Comparison of ENCODE assay signal across 7 cellular contexts in genomic region chr15:30792843-30793242, GRCh38.
DNase-seq lines count a peak whose midpoint lies in the region; ATAC-seq and TF ChIP-seq lines count a peak whose summit lies in the region.
"Not testable (repeated sequence)": the region's sequence is repeated elsewhere in the genome, so short reads cannot be mapped to it uniquely, and the experiment has no call there.

No MANE protein-coding gene starts in this region.

- not testable (repeated sequence) for H3K36me3 ChIP-seq in PC-3 (ENCODE audit: low read depth, low read length)

- not testable (repeated sequence) for TF ChIP-seq CTCF in PC-3 (conservative IDR thresholded peaks at IDR 0.05; ENCODE audit: low read depth, low read length); astrocyte of the spinal cord (IDR thresholded peaks at IDR 0.05; ENCODE audit: low read depth, low read length)

- not testable (repeated sequence) for H3K9me3 ChIP-seq in PC-3 (ENCODE audit: low read length)

- not testable (repeated sequence) for H3F3A ChIP-seq in PC-3 (ENCODE audit: low read length, unreplicated experiment)

- not testable (repeated sequence) for H3K4me3 ChIP-seq in PC-3 (ENCODE audit: low read length); astrocyte of the spinal cord (ENCODE audit: low read depth, low read length)

- not testable (repeated sequence) for H3K27ac ChIP-seq in PC-3 (ENCODE audit: low read length)

- intact Hi-C loops in PC-3 (cut with micrococcal nuclease): not testable (repeated sequence)

- H3K79me2 ChIP-seq in PC-3 (ENCODE audit: low read length): not testable (repeated sequence)

- in situ Hi-C loops in astrocyte of the spinal cord (cut with HindIII; ENCODE audit: low sequenced_read_pairs): not testable (repeated sequence)

- not testable (repeated sequence) for H2AFZ ChIP-seq in PC-3 (ENCODE audit: low read length)

- DNase-seq in COLO668 (lab: John Stamatoyannopoulos, UW; ENCODE audit: unreplicated experiment) (peak; percentile 17), LHCN-M2 (ENCODE audit: low read depth) (peak; percentile 32), NCI-H2171 treated with DMSO at 0.1 percent for 48 hours (lab: John Stamatoyannopoulos, UW) (peak; percentile 78), PC-3 (peak; percentile 4), astrocyte of the spinal cord (ENCODE audit: low read depth, low spot score) (peak; percentile 1), left lobe of liver (ENCODE audit: low spot score) (peak; percentile 58), renal cortical epithelial cell (ENCODE audit: low read depth) (peak; percentile 16)

- CTCF ChIA-PET in PC-3 (lab: Charles Lee): not testable (repeated sequence)

- POLR2A ChIA-PET in PC-3 (lab: Charles Lee; ENCODE audit: unreplicated experiment): not testable (repeated sequence)

- not testable (repeated sequence) for H3K9ac ChIP-seq in PC-3 (ENCODE audit: low read length)

- H4K20me1 ChIP-seq in PC-3 (ENCODE audit: low read length): not testable (repeated sequence)

- H3K4me2 ChIP-seq in PC-3 (ENCODE audit: low read length): not testable (repeated sequence)

- not testable (repeated sequence) for H3K9me2 ChIP-seq in PC-3 (replicated peaks; ENCODE audit: low read length)

- H3K4me1 ChIP-seq in PC-3 (ENCODE audit: insufficient read depth, low read length): not testable (repeated sequence)

- H3K27me3 ChIP-seq in PC-3 (ENCODE audit: low read length): peaks cover 21% of the 10 kb centered on the region; the same call in 1 of the 2 replicates

- BruUV-seq in PC-3 (replicated peaks; lab: Mats Ljungman, UMichigan): not testable (repeated sequence)

- not testable (repeated sequence) for ATAC-seq in PC-3, left lobe of liver

Comparison
In these comparisons a context has a peak if more than half of its experiments do, and no peak if none do; other contexts are left out.
1. DNase-seq: peak in every context shown above with its lines; median percentile 78 in NCI-H2171 treated with DMSO at 0.1 percent for 48 hours; 58 in left lobe of liver; 32 in LHCN-M2; 17 in COLO668; 16 in renal cortical epithelial cell; 4 in PC-3; 1 in astrocyte of the spinal cord.